Comparison of ENCODE assay signal across 15 cellular contexts in the genomic region with DNA sequence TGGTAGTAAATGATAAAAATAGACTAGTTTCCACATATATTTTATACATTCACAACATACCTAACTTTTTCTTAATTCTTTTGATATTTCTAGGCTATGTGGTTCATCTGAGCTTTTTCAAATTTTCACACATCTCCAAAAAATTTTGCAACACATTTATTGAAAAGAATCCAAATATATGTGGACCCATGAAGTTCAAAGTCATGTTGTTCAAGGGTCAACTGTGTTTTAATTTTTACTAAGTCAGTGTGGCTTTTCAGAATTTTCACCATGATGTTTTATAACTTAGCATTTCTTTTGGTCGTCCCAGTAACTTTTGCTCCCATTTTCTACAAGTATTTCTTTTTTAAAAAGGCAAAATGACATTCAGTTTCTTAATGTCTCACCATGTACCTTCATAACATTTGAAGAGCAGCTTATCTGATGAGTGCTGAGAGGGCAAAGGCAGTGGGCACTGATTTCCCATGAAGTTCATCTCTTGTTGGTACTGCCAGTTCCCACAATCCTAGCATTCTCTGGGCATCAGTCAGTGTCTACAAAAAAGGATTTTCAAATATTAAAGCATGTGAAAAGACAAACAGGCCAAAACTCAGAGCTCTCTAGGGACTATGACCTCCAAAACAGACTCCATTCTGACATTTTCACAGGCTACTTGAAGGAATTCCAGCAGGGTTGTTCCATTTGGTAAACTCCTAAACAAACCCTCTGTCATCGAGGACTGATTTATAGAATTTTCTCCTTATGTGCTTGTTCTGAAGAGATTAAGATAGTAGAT.
A peak's percentile ranks its signal among the peaks of the same experiment; 100 is the strongest.
DNase-seq lines count a peak whose midpoint lies in the region; ATAC-seq, FAIRE-seq and TF ChIP-seq lines count a peak whose summit lies in the region.
"Had no signal": no experiment of that assay in that cellular context is flagged by ENCODE, and none has a peak within 500 bp of the region (broad histone marks: within the 10 kb centered on the region; RNA-seq: fewer than 3 reads in every experiment).

No MANE protein-coding gene starts in this region.

- TF ChIP-seq CTCF in A549 (IDR thresholded peaks at IDR 0.05) = no peak
- no peak for TF ChIP-seq CTCF in gastroesophageal sphincter (IDR thresholded peaks at IDR 0.05)
- TF ChIP-seq CTCF in neural crest cell (conservative IDR thresholded peaks at IDR 0.05) = no peak

- TF ChIP-seq RAD21 in A549 (conservative IDR thresholded peaks at IDR 0.05 in 1 of 2, IDR thresholded peaks at IDR 0.05 in 1 of 2) = no peak

- TF ChIP-seq POLR2A in A549 (IDR thresholded peaks at IDR 0.05; ENCODE audit: low read length) = no peak
- no peak for TF ChIP-seq POLR2A in gastroesophageal sphincter (IDR thresholded peaks at IDR 0.05)
- TF ChIP-seq POLR2A in GM12892 (IDR thresholded peaks at IDR 0.05; ENCODE audit: low read depth, low read length) = no peak

- no peaks in the 10 kb centered on the region for H3K27me3 Mint-ChIP-seq in neural crest cell (ENCODE audit: low read depth)
- H3K27me3 Mint-ChIP-seq: dendritic cell treated with granulocyte-macrophage colony-stimulating factor and Interleukin-4, amounts not matched to agents 40 ng/mL and 50 ng/mL, for 4 days had no signal

- H3K27ac ChIP-seq in A549 (peak overlapping the region; percentile 2 to 40; a peak in 2 of 6 replicates), gastroesophageal sphincter (peak overlapping the region; percentile 10 to 62 (median 55))

- CTCF ChIA-PET in A549 (lab: Yijun Ruan, JAX) = interaction anchor here (1.0 kb wide), 3 partner anchors 11 to 89 kb away, joined by 3 read pairs; no protein-coding TSS in a partner anchor

- H3K4me3 ChIP-seq in A549 (no peak overlapping the region), adipocyte (ENCODE audit: low read length) (peak overlapping the region; percentile 47), gastroesophageal sphincter (no peak overlapping the region)
- H3K4me3 ChIP-seq: GM23338 had no signal

- H3K36me3 ChIP-seq in adipocyte (ENCODE audit: control insufficient read depth, insufficient read depth, low read length, severe bottlenecking) (no peaks in the 10 kb centered on the region), gastroesophageal sphincter (no peaks in the 10 kb centered on the region)

- no peak overlapping the region for H3K4me3 Mint-ChIP-seq in neural crest cell
- H3K4me3 Mint-ChIP-seq: activated T-cell treated with anti-CD3 and anti-CD28 coated beads, Interleukin-2, amount 50 U/mL, for 4 hours; dendritic cell treated with granulocyte-macrophage colony-stimulating factor and Interleukin-4, amounts not matched to agents 40 ng/mL and 50 ng/mL, for 4 days; GM23338; stimulated activated effector memory CD8-positive, alpha-beta T cell treated with anti-CD3 and anti-CD28 coated beads, Interleukin-12 subunit alpha, Interleukin-12 subunit beta, amount 100 ng/mL, for 72 hours had no signal

- H3K4me2 ChIP-seq in A549 = peak overlapping the region; percentile 52
- H3K4me2 ChIP-seq: GM23338 had no signal

- no peak for FAIRE-seq in A549 (lab: Jason Lieb, UNC)
- FAIRE-seq in GM12892 (lab: Jason Lieb, UNC) = no peak

- H3K27me3 ChIP-seq in adipocyte (replicated peaks; ENCODE audit: control insufficient read depth, insufficient read depth, low read length) (no peaks in the 10 kb centered on the region), gastroesophageal sphincter (no peaks in the 10 kb centered on the region)

- TF ChIP-seq EP300 in A549 (IDR thresholded peaks at IDR 0.05) (no peak), gastroesophageal sphincter (IDR thresholded peaks at IDR 0.05) (no peak)

- WGBS in A549 (ENCODE audit: missing lambda C conversion rate) = 55% methylated on average over 2 of the region's 2 CpGs
- WGBS in gastroesophageal sphincter (ENCODE audit: low coverage in 1 of 2), 2 donors = 65 to 74% methylated on average over 2 of the region's 2 CpGs

- H3K9me3 ChIP-seq in A549 (no peaks in the 10 kb centered on the region), adipocyte (ENCODE audit: control insufficient read depth, low read length) (peaks cover 6% of the 10 kb centered on the region), gastroesophageal sphincter (no peaks in the 10 kb centered on the region)

- H3K4me1 Mint-ChIP-seq in neural crest cell = peaks cover 3% of the 10 kb centered on the region
- H3K4me1 Mint-ChIP-seq: stimulated activated effector memory CD8-positive, alpha-beta T cell treated with anti-CD3 and anti-CD28 coated beads, Interleukin-12 subunit alpha, Interleukin-12 subunit beta, amount 100 ng/mL, for 72 hours had no signal

- peak overlapping the region; percentile 57 for H3K27ac Mint-ChIP-seq in neural crest cell (ENCODE audit: unreplicated experiment)
- H3K27ac Mint-ChIP-seq: dendritic cell treated with granulocyte-macrophage colony-stimulating factor and Interleukin-4, amounts not matched to agents 40 ng/mL and 50 ng/mL, for 4 days; GM23338; stimulated activated effector memory CD8-positive, alpha-beta T cell treated with anti-CD3 and anti-CD28 coated beads, Interleukin-12 subunit alpha, Interleukin-12 subunit beta, amount 100 ng/mL, for 72 hours had no signal

- peak overlapping the region; percentile 53 for H3K9ac ChIP-seq in adipocyte (ENCODE audit: low read length)

- H3K9me3 Mint-ChIP-seq in neural crest cell = no peaks in the 10 kb centered on the region
- H3K9me3 Mint-ChIP-seq: activated T-cell treated with anti-CD3 and anti-CD28 coated beads, Interleukin-2, amount 50 U/mL, for 4 hours; dendritic cell treated with granulocyte-macrophage colony-stimulating factor and Interleukin-4, amounts not matched to agents 40 ng/mL and 50 ng/mL, for 4 days; GM23338; stimulated activated effector memory CD8-positive, alpha-beta T cell treated with anti-CD3 and anti-CD28 coated beads, Interleukin-12 subunit alpha, Interleukin-12 subunit beta, amount 100 ng/mL, for 72 hours had no signal

- H3K36me3 Mint-ChIP-seq in neural crest cell (ENCODE audit: low read depth) = peaks cover 5% of the 10 kb centered on the region
- H3K36me3 Mint-ChIP-seq: stimulated activated effector memory CD8-positive, alpha-beta T cell treated with anti-CD3 and anti-CD28 coated beads, Interleukin-12 subunit alpha, Interleukin-12 subunit beta, amount 100 ng/mL, for 72 hours had no signal

- peak in 1 of 2 experiments; percentile 75 for DNase-seq in A549 (ENCODE audit: low read depth in 1 of 2, low spot score in 1 of 2)
- DNase-seq in adipocyte (ENCODE audit: low read depth) = peak; percentile 68
- DNase-seq in neural crest cell (ENCODE audit: low read depth, low spot score) = no peak
- no peak for DNase-seq in HUDEP-2 (lab: John Stamatoyannopoulos, UW; ENCODE audit: unreplicated experiment in 76 of 76)
- no peak for DNase-seq in GM12892 (ENCODE audit: insufficient read length)
- no peak for DNase-seq in OCI-M1 (lab: John Stamatoyannopoulos, UW)
- DNase-seq: ACHN; activated T-cell treated with anti-CD3 and anti-CD28 coated beads, Interleukin-2, amount 50 U/mL, for 4 hours; Calu3; T-helper 9 cell had no signal

- H3K4me1 ChIP-seq in A549 (peaks cover 47% of the 10 kb centered on the region), adipocyte (ENCODE audit: control insufficient read depth, insufficient read depth, low read length) (peaks cover 34% of the 10 kb centered on the region), gastroesophageal sphincter (peaks cover 3 to 38% (median 10%) of the 10 kb centered on the region in 3 donors)

- POLR2A ChIA-PET in A549 (lab: Yijun Ruan, JAX) = no interaction called here

- ATAC-seq in A549 (peak in 1 of 2 experiments; percentile 78; a peak in 3 of 6 replicates), gastroesophageal sphincter (peak; percentile 31), HG02938 (IDR thresholded peaks at IDR 0.05; ENCODE audit: unreplicated experiment) (no peak)
- ATAC-seq: activated T-cell treated with anti-CD3 and anti-CD28 coated beads, Interleukin-2, amount 50 U/mL, for 4 hours; GM23338; stimulated activated effector memory CD8-positive, alpha-beta T cell treated with anti-CD3 and anti-CD28 coated beads, Interleukin-12 subunit alpha, Interleukin-12 subunit beta, amount 100 ng/mL, for 72 hours had no signal

TF ChIP-seq in A549, 52 proteins besides CTCF, POLR2A, EP300 and RAD21:
- TF ChIP-seq GATA3 (IDR thresholded peaks at IDR 0.05; ENCODE audit: borderline replicate concordance) (peak; percentile 77; the same call in 1 of the 2 replicates), NR3C1 (IDR thresholded peaks at IDR 0.05) (no peak), FOSL2 (IDR thresholded peaks at IDR 0.05) (no peak), FOSL2 (CRISPR knock-in tag; IDR thresholded peaks at IDR 0.05) (peak; percentile 37; the same call in 1 of the 2 replicates)
